Comparison of ENCODE assay signal across 12 cellular contexts in genomic region chr3:186261638-186262037, GRCh38.
DNase-seq lines count a peak whose midpoint lies in the region; ATAC-seq and TF ChIP-seq lines count a peak whose summit lies in the region.
"Had no signal": no experiment of that assay in that cellular context is flagged by ENCODE, and none has a peak within 500 bp of the region (broad histone marks: within the 10 kb centered on the region; RNA-seq: fewer than 3 reads in every experiment).

No MANE protein-coding gene starts in this region.

- H3K9ac ChIP-seq in DND-41 (ENCODE audit: low read depth, low read length) (no peak overlapping the region), H9 (ENCODE audit: extremely low read depth, insufficient read length, low read length) (no peak overlapping the region)

- H3K4me3 Mint-ChIP-seq in H9 (no peak overlapping the region), glutamatergic neuron (ENCODE audit: unreplicated experiment) (no peak overlapping the region)

- H4K20me1 ChIP-seq in DND-41 (ENCODE audit: insufficient read depth, low read length): 0 out of 2 replicates have a peak, but pooled peaks cover 4% of the 10 kb centered on the region
- no peaks in the 10 kb centered on the region for H4K20me1 ChIP-seq in H9 (ENCODE audit: control insufficient read depth, insufficient read depth, insufficient read length)

- DNase-seq in DND-41 (no peak), H9 (peak; percentile 68), RWPE2 (ENCODE audit: low spot score) (no peak), glutamatergic neuron (no peak), tibial nerve (ENCODE audit: low spot score in 2 of 2) (no peak)
- DNase-seq: activated T-cell treated with anti-CD3 and anti-CD28 coated beads, Interleukin-2, amount 50 U/mL, for 48 hours; cerebellar nuclear complex; NCI-H510A had no signal

- H2BK5ac ChIP-seq in H9 (ENCODE audit: insufficient read length, low read length): no peak overlapping the region

- H3K9me3 Mint-ChIP-seq in H9 (no peaks in the 10 kb centered on the region), glutamatergic neuron (ENCODE audit: unreplicated experiment) (peaks cover 3% of the 10 kb centered on the region)

- H2BK12ac ChIP-seq in H9 (ENCODE audit: insufficient read length, low read depth, low read length): no peak overlapping the region

- TF ChIP-seq CTCF in DND-41 (IDR thresholded peaks at IDR 0.05; ENCODE audit: borderline replicate concordance, extremely low read depth, low read length, poor library complexity, severe bottlenecking) (peak; percentile 29), H9 (conservative IDR thresholded peaks at IDR 0.05) (peak; percentile 67), RWPE2 (IDR thresholded peaks at IDR 0.05; ENCODE audit: poor library complexity, severe bottlenecking) (peak; percentile 10), glutamatergic neuron (IDR thresholded peaks at IDR 0.05; ENCODE audit: partially characterized antibody, unreplicated experiment) (peak; percentile 44), tibial nerve (IDR thresholded peaks at IDR 0.05) (no peak)

- no peak overlapping the region for H3K18ac ChIP-seq in H9 (ENCODE audit: insufficient read length, low read depth, low read length)

- H4K5ac ChIP-seq in H9 (ENCODE audit: insufficient read length, low read depth, low read length): no peak overlapping the region

- H4K91ac ChIP-seq in H9 (ENCODE audit: insufficient read length, low read depth, low read length): no peak overlapping the region

- no peaks in the 10 kb centered on the region for H3K23me2 ChIP-seq in H9 (ENCODE audit: insufficient read length, low read depth, low read length, poor library complexity, severe bottlenecking)

- H3K27ac Mint-ChIP-seq in H9 (no peak overlapping the region; a peak in 1 of 7 replicates), glutamatergic neuron (ENCODE audit: unreplicated experiment) (no peak overlapping the region)

- no peak overlapping the region for H3K14ac ChIP-seq in H9 (ENCODE audit: insufficient read depth, low read length)

- H2BK20ac ChIP-seq in H9 (ENCODE audit: low read depth, low read length, poor library complexity, severe bottlenecking): no peak overlapping the region

- no peaks in the 10 kb centered on the region for H3K36me3 Mint-ChIP-seq in H9 (ENCODE audit: insufficient read depth in 1 of 3, low read depth in 3 of 3)
- no peaks in the 10 kb centered on the region for H3K36me3 Mint-ChIP-seq in glutamatergic neuron (ENCODE audit: unreplicated experiment)

- no peaks in the 10 kb centered on the region for H3K9me3 ChIP-seq in DND-41 (ENCODE audit: insufficient read depth, low read length, severe bottlenecking)
- no peaks in the 10 kb centered on the region for H3K9me3 ChIP-seq in H9 (ENCODE audit: control insufficient read depth, low read depth, low read length)
- H3K9me3 ChIP-seq in RWPE2 (ENCODE audit: severe bottlenecking): no peaks in the 10 kb centered on the region
- no peaks in the 10 kb centered on the region for H3K9me3 ChIP-seq in tibial nerve

- H3K79me2 ChIP-seq in DND-41 (ENCODE audit: insufficient read depth, low read length): no peaks in the 10 kb centered on the region
- H3K79me2 ChIP-seq in H9 (ENCODE audit: insufficient read depth, low read length): no peaks in the 10 kb centered on the region

- peaks cover 21% of the 10 kb centered on the region for H3K27me3 Mint-ChIP-seq in H9 (ENCODE audit: low read depth)
- H3K27me3 Mint-ChIP-seq in glutamatergic neuron (ENCODE audit: unreplicated experiment): peaks cover 4% of the 10 kb centered on the region

- no peak overlapping the region for H4K8ac ChIP-seq in H9 (replicated peaks; ENCODE audit: insufficient read length, low read depth, low read length)

- no peak overlapping the region for H2BK120ac ChIP-seq in H9 (ENCODE audit: low read depth, low read length, poor library complexity, severe bottlenecking)

- H3K4me1 ChIP-seq in DND-41 (ENCODE audit: insufficient read depth, low read length): no peaks in the 10 kb centered on the region
- no peaks in the 10 kb centered on the region for H3K4me1 ChIP-seq in H9 (ENCODE audit: insufficient read depth, low read length)
- H3K4me1 ChIP-seq in RWPE2 (ENCODE audit: insufficient read depth, poor library complexity, severe bottlenecking): no peaks in the 10 kb centered on the region
- peaks cover 0 to 8% (median 0%) of the 10 kb centered on the region in 4 donors for H3K4me1 ChIP-seq in tibial nerve

- no peak overlapping the region for H2AFZ ChIP-seq in DND-41 (ENCODE audit: low read depth, low read length)
- H2AFZ ChIP-seq in H9 (ENCODE audit: low read length): no peak overlapping the region

- no CpG with 5 or more reads among the region's 9 CpGs for WGBS in H9 (ENCODE audit: extremely low coverage, insufficient read length, low lambda C conversion rate)
- WGBS in tibial nerve, 2 donors: 54 to 64% methylated on average over 9 of the region's 9 CpGs

- no peak overlapping the region for H2AK5ac ChIP-seq in H9 (ENCODE audit: insufficient read length, low read length)

- no peak overlapping the region for H3K4ac ChIP-seq in H9 (ENCODE audit: low read depth, low read length)

- H3K27ac ChIP-seq in DND-41 (ENCODE audit: low read length): no peak overlapping the region
- H3K27ac ChIP-seq in H9 (ENCODE audit: insufficient read length, low read depth, low read length): no peak overlapping the region
- H3K27ac ChIP-seq in RWPE2 (ENCODE audit: poor library complexity, severe bottlenecking): no peak overlapping the region
- H3K27ac ChIP-seq in tibial nerve: no peak overlapping the region

- no peak overlapping the region for H3K23ac ChIP-seq in H9 (ENCODE audit: insufficient read length, low read depth, low read length)

- no peaks in the 10 kb centered on the region for H3K79me1 ChIP-seq in H9 (ENCODE audit: insufficient read depth, low read depth, low read length, poor library complexity, severe bottlenecking)

- H2BK15ac ChIP-seq in H9 (ENCODE audit: low read depth, low read length): no peak overlapping the region

- no peak overlapping the region for H3K4me3 ChIP-seq in DND-41 (ENCODE audit: low read depth in 1 of 2, low read length in 2 of 2)
- no peak overlapping the region for H3K4me3 ChIP-seq in RWPE2 (ENCODE audit: severe bottlenecking)
- H3K4me3 ChIP-seq in tibial nerve: no peak overlapping the region

- no peak for ATAC-seq in DND-41 (ENCODE audit: insufficient read depth, low read depth)
- ATAC-seq in RWPE2 (ENCODE audit: low read depth): no peak
- no peak for ATAC-seq in HG03442 (IDR thresholded peaks at IDR 0.05; ENCODE audit: unreplicated experiment)
- ATAC-seq in HG03439 (IDR thresholded peaks at IDR 0.05; ENCODE audit: unreplicated experiment): no peak
- no peak for ATAC-seq in GM18511 (IDR thresholded peaks at IDR 0.05; ENCODE audit: unreplicated experiment)
- ATAC-seq: sciatic nerve had no signal

- H3K4me2 ChIP-seq in DND-41 (ENCODE audit: insufficient read depth, low read length) (no peak overlapping the region), H9 (ENCODE audit: insufficient read depth, insufficient read length, low read length) (no peak overlapping the region)

- peaks cover 20 to 24% of the 10 kb centered on the region in 2 experiments for H3K4me1 Mint-ChIP-seq in H9
- peaks cover 14% of the 10 kb centered on the region for H3K4me1 Mint-ChIP-seq in glutamatergic neuron (ENCODE audit: low read depth, unreplicated experiment)

- TF ChIP-seq POLR2A in tibial nerve (IDR thresholded peaks at IDR 0.05): no peak

- H3K27me3 ChIP-seq in DND-41 (ENCODE audit: insufficient read depth, low read length, poor library complexity) (peaks cover 4% of the 10 kb centered on the region), H9 (ENCODE audit: insufficient read depth, low read length) (no peaks in the 10 kb centered on the region), RWPE2 (ENCODE audit: insufficient read depth, poor library complexity, severe bottlenecking) (no peaks in the 10 kb centered on the region), tibial nerve (no peaks in the 10 kb centered on the region)

- no peak for TF ChIP-seq EP300 in tibial nerve (IDR thresholded peaks at IDR 0.05)

- no peak overlapping the region for H3T11ph ChIP-seq in H9 (ENCODE audit: low read length)

- no peak overlapping the region for H3K56ac ChIP-seq in H9 (ENCODE audit: insufficient read length, low read depth, low read length)

- H3K36me3 ChIP-seq in DND-41 (ENCODE audit: insufficient read depth, low read length): no peaks in the 10 kb centered on the region
- no peaks in the 10 kb centered on the region for H3K36me3 ChIP-seq in RWPE2 (ENCODE audit: low read depth)
- H3K36me3 ChIP-seq in tibial nerve: no peaks in the 10 kb centered on the region

Comparison
In these comparisons a context has a peak if more than half of its experiments do, and no peak if none do; other contexts are left out.
1. CTCF ChIP-seq: peak in DND-41 (single experiment), H9 (single experiment), RWPE2 (single experiment) and glutamatergic neuron (single experiment); none in tibial nerve (0 of 5).